28 cellular contexts compared by ENCODE assay signal in the genomic region with DNA sequence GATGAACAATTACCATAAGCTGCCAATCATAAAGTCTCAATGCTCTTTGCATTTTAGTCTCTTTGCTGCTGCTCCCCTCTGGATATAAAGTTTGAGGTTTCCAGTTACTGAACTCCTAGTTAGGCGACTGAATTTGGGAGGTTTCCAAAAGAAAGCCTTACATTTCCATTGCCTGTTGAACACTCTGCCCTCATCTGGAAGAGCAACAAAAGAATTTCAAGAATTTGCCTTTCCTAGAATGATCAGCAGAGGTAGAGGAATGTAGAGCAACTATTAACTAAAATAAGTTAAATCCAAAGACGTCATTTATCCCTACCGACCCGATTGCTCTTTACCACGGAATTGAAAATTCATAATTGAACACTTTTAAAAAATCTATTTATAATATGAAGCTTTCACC. TPM values are rescaled to one million over a fixed set of nuclear protein-coding genes. Genes with fewer than 3 reads are reported as not detected.
A peak's percentile ranks its signal among the peaks of the same experiment; 100 is the strongest.
DNase-seq lines count a peak whose midpoint lies in the region; ATAC-seq and TF ChIP-seq lines count a peak whose summit lies in the region.
"Had no signal": no experiment of that assay in that cellular context is flagged by ENCODE, and none has a peak within 500 bp of the region (broad histone marks: within the 10 kb centered on the region; RNA-seq: fewer than 3 reads in every experiment).

No MANE protein-coding gene starts in this region.

- H3K9me3 ChIP-seq in body of pancreas, result no peaks in the 10 kb centered on the region
- H3K9me3 ChIP-seq: lower lobe of right lung, MG63, psoas muscle had no signal

- WGBS in body of pancreas, 2 donors, result 77 to 81% methylated on average over 5 of the region's 5 CpGs

- H3K27me3 ChIP-seq in body of pancreas, result no peaks in the 10 kb centered on the region
- H3K27me3 ChIP-seq: foreskin keratinocyte, hepatocyte, MG63 had no signal

- DNase-seq in A172 (ENCODE audit: low spot score) (peak; percentile 35), M059J (ENCODE audit: low read depth) (peak; percentile 22), choroid plexus epithelial cell (ENCODE audit: low read depth) (peak; percentile 66), kidney tubule cell (ENCODE audit: low spot score) (peak; percentile 77), body of pancreas (no peak), anterior cingulate cortex (lab: John Stamatoyannopoulos, UW) (no peak), dedifferentiated amniotic fluid mesenchymal stem cell (ENCODE audit: extremely low spot score) (no peak)
- DNase-seq: activated CD4-positive, alpha-beta T cell treated with anti-CD3 and anti-CD28 coated beads for 36 hours; activated CD8-positive, alpha-beta memory T cell treated with anti-CD3 and anti-CD28 coated beads for 24 hours; activated naive CD4-positive, alpha-beta T cell treated with Interleukin-2 at 50 U/mL for 16 hours; activated T-cell treated with anti-CD3 and anti-CD28 coated beads, Interleukin-2, amount 50 U/mL, for 1 hour; amygdala; CD8-positive, alpha-beta memory T cell; central memory CD4-positive, alpha-beta T cell; foreskin keratinocyte; GDM1; lower lobe of right lung; MG63; NCI-H1417; NCI-H2081; NCI-H345; NCI-H774; OCI-M1; psoas muscle; Right ventricle myocardium superior had no signal

- intact Hi-C loops in body of pancreas (cut with DNase I), result no loop called here

- H3K27ac ChIP-seq in body of pancreas, result no peak overlapping the region
- H3K27ac ChIP-seq: foreskin keratinocyte, hepatocyte, lower lobe of right lung, psoas muscle had no signal

- H3K4me1 ChIP-seq in body of pancreas, result no peaks in the 10 kb centered on the region
- H3K4me1 ChIP-seq: lower lobe of right lung, psoas muscle had no signal

- TF ChIP-seq CTCF in choroid plexus epithelial cell (conservative IDR thresholded peaks at IDR 0.05; ENCODE audit: low read depth, low read length), result no peak
- no peak for TF ChIP-seq CTCF in body of pancreas (IDR thresholded peaks at IDR 0.05)

- TF ChIP-seq POLR2A in body of pancreas (IDR thresholded peaks at IDR 0.05), result no peak

- no peak for ATAC-seq in GM21529 (IDR thresholded peaks at IDR 0.05; ENCODE audit: unreplicated experiment)
- ATAC-seq in body of pancreas, result no peak
- ATAC-seq: activated CD4-positive, alpha-beta T cell treated with anti-CD3 and anti-CD28 coated beads for 36 hours; foreskin keratinocyte; lower lobe of right lung; psoas muscle had no signal

- H3K4me3 ChIP-seq in choroid plexus epithelial cell (ENCODE audit: low read depth, low read length), result no peak overlapping the region
- H3K4me3 ChIP-seq in body of pancreas, result no peak overlapping the region
- H3K4me3 ChIP-seq: hepatocyte, lower lobe of right lung, MG63, psoas muscle had no signal

- H3K36me3 ChIP-seq in body of pancreas (replicated peaks in 1 of 2; ENCODE audit: insufficient read depth in 1 of 2, low read depth in 2 of 2), result no peaks in the 10 kb centered on the region
- H3K36me3 ChIP-seq: lower lobe of right lung, MG63 had no signal

RNA-seq across cellular contexts. Expression of a gene that starts 53.4 kb away (rescaled TPM):
- total RNA-seq in A172 (2014; rRNA removed; shearing (Covaris generic)), result 6.9 and 8.8 TPM in 2 replicates
- 3.2 and 5.3 TPM in 2 replicates for total RNA-seq in M059J (2014; rRNA removed; shearing (Covaris generic))
- total RNA-seq in body of pancreas, result 10 to 100 TPM; 23.4 to 41.5 TPM
- total RNA-seq: activated CD4-positive, alpha-beta T cell treated with anti-CD3 and anti-CD28 coated beads for 36 hours; CD8-positive, alpha-beta memory T cell; T-helper 1 cell treated with Interleukin-12 subunit alpha and Interleukin-12 subunit beta and Interleukin-4 antibody, amounts not matched to agents 30 ng/mL and 1 ng/mL, for 36 hours had no signal

Comparison
In these comparisons a context has a peak if more than half of its experiments do, and no peak if none do; other contexts are left out.
1. DNase-seq: peak in A172 (single experiment), M059J (single experiment), choroid plexus epithelial cell (single experiment) and kidney tubule cell (single experiment); none in body of pancreas (0 of 4), anterior cingulate cortex (0 of 58) and dedifferentiated amniotic fluid mesenchymal stem cell (single experiment).